In genomic region chr12:87136330-87136976, GRCh38 we compare ENCODE assay signal across 13 cellular contexts.
A peak's percentile ranks its signal among the peaks of the same experiment; 100 is the strongest.
DNase-seq lines count a peak whose midpoint lies in the region; ATAC-seq, FAIRE-seq and TF ChIP-seq lines count a peak whose summit lies in the region.
"Had no signal": no experiment of that assay in that cellular context is flagged by ENCODE, and none has a peak within 500 bp of the region (broad histone marks: within the 10 kb centered on the region; RNA-seq: fewer than 3 reads in every experiment).

No MANE protein-coding gene starts in this region.

- no peak for TF ChIP-seq POLR2A in testis (IDR thresholded peaks at IDR 0.05)

- no peak overlapping the region for H3K27ac Mint-ChIP-seq in activated T-cell treated with anti-CD3 and anti-CD28 coated beads, Interleukin-2, amount 50 U/mL, for 24 hours

- no peak overlapping the region for H3K4me3 Mint-ChIP-seq in activated T-cell treated with anti-CD3 and anti-CD28 coated beads, Interleukin-2, amount 50 U/mL, for 24 hours

- no peak for DNase-seq in DND-41
- DNase-seq in NOMO-1 treated with DMSO at 0.1 percent for 48 hours (lab: John Stamatoyannopoulos, UW; ENCODE audit: unreplicated experiment) = peak; percentile 32
- peak; percentile 57 for DNase-seq in bronchial epithelial cell (ENCODE audit: low read depth)
- peak; percentile 43 for DNase-seq in myocyte (ENCODE audit: low read depth)
- DNase-seq in testis = no peak
- no peak for DNase-seq in activated T-cell treated with anti-CD3 and anti-CD28 coated beads, Interleukin-2, amount 50 U/mL, for 24 hours
- DNase-seq in upper lobe of right lung = no peak
- DNase-seq in HK-2 (ENCODE audit: unreplicated experiment) = no peak
- DNase-seq: C1 segment of cervical spinal cord, cortex of kidney, hippocampal formation, NCI-H2081 treated with DMSO at 0.1 percent for 48 hours, small intestine had no signal

- no peaks in the 10 kb centered on the region for H3K36me3 ChIP-seq in DND-41 (ENCODE audit: insufficient read depth, low read length)
- no peaks in the 10 kb centered on the region for H3K36me3 ChIP-seq in bronchial epithelial cell (ENCODE audit: control insufficient read depth, insufficient read depth, low read length)
- H3K36me3 ChIP-seq in testis (ENCODE audit: low read depth, missing control alignments) = no peaks in the 10 kb centered on the region
- no peaks in the 10 kb centered on the region for H3K36me3 ChIP-seq in upper lobe of right lung

- H3K9ac ChIP-seq in DND-41 (ENCODE audit: low read depth, low read length) = no peak overlapping the region

- no peaks in the 10 kb centered on the region for H3K4me1 Mint-ChIP-seq in activated T-cell treated with anti-CD3 and anti-CD28 coated beads, Interleukin-2, amount 50 U/mL, for 24 hours (ENCODE audit: low read depth)

- H3K79me2 ChIP-seq in DND-41 (ENCODE audit: insufficient read depth, low read length) = no peaks in the 10 kb centered on the region

- no peak for ATAC-seq in DND-41 (ENCODE audit: insufficient read depth, low read depth)
- ATAC-seq in upper lobe of right lung = no peak

- peak overlapping the region; percentile 36; the same call in 1 of the 2 replicates for H2AFZ ChIP-seq in DND-41 (ENCODE audit: low read depth, low read length)

- intact Hi-C loops in testis (cut with DNase I; ENCODE audit: low total_unique reads) = no loop called here
- intact Hi-C loops in upper lobe of right lung (cut with DNase I) = no loop called here

- no peaks in the 10 kb centered on the region for H3K4me1 ChIP-seq in DND-41 (ENCODE audit: insufficient read depth, low read length)
- H3K4me1 ChIP-seq in testis = no peaks in the 10 kb centered on the region
- no peaks in the 10 kb centered on the region for H3K4me1 ChIP-seq in upper lobe of right lung

- H3K27me3 Mint-ChIP-seq in activated T-cell treated with anti-CD3 and anti-CD28 coated beads, Interleukin-2, amount 50 U/mL, for 24 hours = no peaks in the 10 kb centered on the region

- H3K36me3 Mint-ChIP-seq in activated T-cell treated with anti-CD3 and anti-CD28 coated beads, Interleukin-2, amount 50 U/mL, for 24 hours (ENCODE audit: low read depth) = no peaks in the 10 kb centered on the region

- H3K4me2 ChIP-seq in DND-41 (ENCODE audit: insufficient read depth, low read length) = no peak overlapping the region

- H3K27me3 ChIP-seq in DND-41 (ENCODE audit: insufficient read depth, low read length, poor library complexity) (no peaks in the 10 kb centered on the region), bronchial epithelial cell (ENCODE audit: control insufficient read depth, insufficient read depth, low read length) (no peaks in the 10 kb centered on the region), testis (no peaks in the 10 kb centered on the region), upper lobe of right lung (no peaks in the 10 kb centered on the region)

- no peak for FAIRE-seq in bronchial epithelial cell (lab: Jason Lieb, UNC)
- FAIRE-seq: small intestine had no signal

- no peak overlapping the region for H3K27ac ChIP-seq in DND-41 (ENCODE audit: low read length)
- H3K27ac ChIP-seq in testis = no peak overlapping the region
- no peak overlapping the region for H3K27ac ChIP-seq in upper lobe of right lung

- H3K4me3 ChIP-seq in DND-41 (ENCODE audit: low read depth in 1 of 2, low read length in 2 of 2) (no peak overlapping the region), bronchial epithelial cell (ENCODE audit: low read depth, low read length) (no peak overlapping the region), testis (no peak overlapping the region), upper lobe of right lung (no peak overlapping the region)

- peaks cover 10% of the 10 kb centered on the region for H3K9me3 Mint-ChIP-seq in activated T-cell treated with anti-CD3 and anti-CD28 coated beads, Interleukin-2, amount 50 U/mL, for 24 hours

- no peaks in the 10 kb centered on the region for H4K20me1 ChIP-seq in DND-41 (ENCODE audit: insufficient read depth, low read length)

- H3K9me3 ChIP-seq in DND-41 (ENCODE audit: insufficient read depth, low read length, severe bottlenecking) (no peaks in the 10 kb centered on the region), testis (no peaks in the 10 kb centered on the region), upper lobe of right lung (no peaks in the 10 kb centered on the region)

- TF ChIP-seq CTCF in DND-41 (IDR thresholded peaks at IDR 0.05; ENCODE audit: borderline replicate concordance, extremely low read depth, low read length, poor library complexity, severe bottlenecking) (no peak), bronchial epithelial cell (IDR thresholded peaks at IDR 0.05; ENCODE audit: insufficient read depth, low read length, severe bottlenecking) (no peak), testis (IDR thresholded peaks at IDR 0.05) (no peak), upper lobe of right lung (IDR thresholded peaks at IDR 0.05) (no peak)

- 40 to 59% methylated on average over 2 of the region's 2 CpGs for WGBS in testis, 2 donors

Comparison
In these comparisons a context has a peak if more than half of its experiments do, and no peak if none do; other contexts are left out.
1. DNase-seq: peak in NOMO-1 treated with DMSO at 0.1 percent for 48 hours (single experiment), bronchial epithelial cell (single experiment) and myocyte (single experiment); none in DND-41 (single experiment), testis (single experiment), activated T-cell treated with anti-CD3 and anti-CD28 coated beads, Interleukin-2, amount 50 U/mL, for 24 hours (single experiment), upper lobe of right lung (single experiment) and HK-2 (single experiment).